In genomic region chr3:15375461-15376000, GRCh38 we compare ENCODE assay signal across 17 cellular contexts. TPM values are rescaled to one million over a fixed set of nuclear protein-coding genes. Genes with fewer than 3 reads are reported as not detected.
DNase-seq lines count a peak whose midpoint lies in the region; ATAC-seq and TF ChIP-seq lines count a peak whose summit lies in the region.
"Had no signal": no experiment of that assay in that cellular context is flagged by ENCODE, and none has a peak within 500 bp of the region (broad histone marks: within the 10 kb centered on the region; RNA-seq: fewer than 3 reads in every experiment).

No MANE protein-coding gene starts in this region.

- TF ChIP-seq CTCF in CD4-positive, alpha-beta T cell (IDR thresholded peaks at IDR 0.05), result no peak

- H3K23ac ChIP-seq in neuronal stem cell (ENCODE audit: low read depth, low read length, poor library complexity), result no peak overlapping the region

- no peak overlapping the region for H2AK5ac ChIP-seq in neuronal stem cell (ENCODE audit: low read depth, low read length)

- CTCF ChIA-PET in activated CD4-positive, alpha-beta memory T cell treated with anti-CD3 and anti-CD28 coated beads for 36 hours (lab: Charles Lee), result interaction anchor here (0.8 kb wide), 1 partner anchor 108 kb away, joined by 3 read pairs; no protein-coding TSS in a partner anchor
- CTCF ChIA-PET in activated CD4-positive, alpha-beta memory T cell treated with anti-CD3 and anti-CD28 coated beads, Interleukin-2, amount 10 ng/mL, durations not matched to agents 7 days and 5 days (lab: Charles Lee), result interaction anchor here (0.8 to 7.3 kb wide), 4 partner anchors 30 to 168 kb away, joined by 3 to 111 read pairs (median 3); no protein-coding TSS in a partner anchor
- CTCF ChIA-PET in CD4-positive, alpha-beta T cell (lab: Charles Lee), result no interaction called here

- no peak overlapping the region for H2BK12ac ChIP-seq in neuronal stem cell (ENCODE audit: low read length)

- peaks cover 18% of the 10 kb centered on the region for H3K4me1 Mint-ChIP-seq in activated CD4-positive, alpha-beta memory T cell treated with anti-CD3 and anti-CD28 coated beads for 36 hours (ENCODE audit: low read depth)
- H3K4me1 Mint-ChIP-seq in activated CD4-positive, alpha-beta memory T cell treated with anti-CD3 and anti-CD28 coated beads, Interleukin-2, amount 10 ng/mL, durations not matched to agents 7 days and 5 days, result peaks cover 8% of the 10 kb centered on the region
- peaks cover 10% of the 10 kb centered on the region for H3K4me1 Mint-ChIP-seq in CD4-positive, alpha-beta T cell (ENCODE audit: low read depth)
- peaks cover 26% of the 10 kb centered on the region for H3K4me1 Mint-ChIP-seq in activated T-helper 1 cell treated with anti-CD3 and anti-CD28 coated beads, Interleukin-12 subunit alpha, Interleukin-12 subunit beta, Interleukin-2, Interleukin-4 antibody, amounts not matched to agents 30 ng/mL and 10 ng/mL and 1 ng/mL, durations not matched to agents 14 hours and 24 hours and 36 hours (ENCODE audit: low read depth)

- peak overlapping the region; percentile 50 for H3K9ac ChIP-seq in neuronal stem cell (ENCODE audit: low read depth, low read length, poor library complexity)

- no peak for ATAC-seq in CD4-positive, alpha-beta T cell (ENCODE audit: poor library complexity)
- no peak for ATAC-seq in GM21390 (IDR thresholded peaks at IDR 0.05; ENCODE audit: unreplicated experiment)

- H4K8ac ChIP-seq in neuronal stem cell (ENCODE audit: low read depth, low read length), result no peak overlapping the region

- no peak overlapping the region for H3K27ac ChIP-seq in CD4-positive, alpha-beta T cell (ENCODE audit: low read depth, low read length)
- H3K27ac ChIP-seq in neuronal stem cell (replicated peaks; ENCODE audit: low read length), result no peak overlapping the region
- H3K27ac ChIP-seq: C4-2B, Peyer's patch had no signal

- no peak overlapping the region for H3K4me2 ChIP-seq in neuronal stem cell (ENCODE audit: insufficient read depth, low read length, poor library complexity, severe bottlenecking)

- H3K27me3 Mint-ChIP-seq in activated CD4-positive, alpha-beta memory T cell treated with anti-CD3 and anti-CD28 coated beads for 36 hours, result no peaks in the 10 kb centered on the region
- H3K27me3 Mint-ChIP-seq in activated CD4-positive, alpha-beta memory T cell treated with anti-CD3 and anti-CD28 coated beads, Interleukin-2, amount 10 ng/mL, durations not matched to agents 7 days and 5 days, result no peaks in the 10 kb centered on the region
- no peaks in the 10 kb centered on the region for H3K27me3 Mint-ChIP-seq in CD4-positive, alpha-beta T cell
- no peaks in the 10 kb centered on the region for H3K27me3 Mint-ChIP-seq in activated T-helper 1 cell treated with anti-CD3 and anti-CD28 coated beads, Interleukin-12 subunit alpha, Interleukin-12 subunit beta, Interleukin-2, Interleukin-4 antibody, amounts not matched to agents 30 ng/mL and 10 ng/mL and 1 ng/mL, durations not matched to agents 14 hours and 24 hours and 36 hours (ENCODE audit: insufficient read depth)

- no CpG with 5 or more reads among the region's 22 CpGs for WGBS in neuronal stem cell (ENCODE audit: extremely low coverage in 2 of 2, insufficient read length in 2 of 2, insufficient replicate concordance in 1 of 2), 2 donors

- no peaks in the 10 kb centered on the region for H3K36me3 ChIP-seq in neuronal stem cell (replicated peaks in 1 of 2; ENCODE audit: control insufficient read depth in 2 of 2, insufficient read depth in 2 of 2, low read length in 2 of 2)
- H3K36me3 ChIP-seq: Peyer's patch had no signal

- peak overlapping the region; percentile 16 for H3K27ac Mint-ChIP-seq in activated CD4-positive, alpha-beta memory T cell treated with anti-CD3 and anti-CD28 coated beads for 36 hours
- H3K27ac Mint-ChIP-seq in activated CD4-positive, alpha-beta memory T cell treated with anti-CD3 and anti-CD28 coated beads, Interleukin-2, amount 10 ng/mL, durations not matched to agents 7 days and 5 days, result no peak overlapping the region
- peak overlapping the region; percentile 32 for H3K27ac Mint-ChIP-seq in CD4-positive, alpha-beta T cell
- H3K27ac Mint-ChIP-seq in activated T-helper 1 cell treated with anti-CD3 and anti-CD28 coated beads, Interleukin-12 subunit alpha, Interleukin-12 subunit beta, Interleukin-2, Interleukin-4 antibody, amounts not matched to agents 30 ng/mL and 10 ng/mL and 1 ng/mL, durations not matched to agents 14 hours and 24 hours and 36 hours, result peak overlapping the region; percentile 45

- H2BK5ac ChIP-seq in neuronal stem cell (ENCODE audit: low read length), result no peak overlapping the region

- H3K4ac ChIP-seq in neuronal stem cell (ENCODE audit: low read length), result no peak overlapping the region

- peaks cover 0 to 2% of the 10 kb centered on the region in 2 donors for H3K4me1 ChIP-seq in neuronal stem cell (ENCODE audit: control insufficient read depth in 2 of 2, insufficient read depth in 1 of 2, low read depth in 1 of 2, low read length in 2 of 2)
- H3K4me1 ChIP-seq: Peyer's patch had no signal

- no peak overlapping the region for H2BK120ac ChIP-seq in neuronal stem cell (ENCODE audit: low read depth, low read length)

- intact Hi-C loops in activated CD4-positive, alpha-beta memory T cell treated with anti-CD3 and anti-CD28 coated beads for 36 hours (cut with micrococcal nuclease), result no loop called here
- intact Hi-C loops in CD4-positive, alpha-beta T cell (cut with DNase I, micrococcal nuclease), result no loop called here
- intact Hi-C loops in activated T-helper 1 cell treated with anti-CD3 and anti-CD28 coated beads, Interleukin-12 subunit alpha, Interleukin-12 subunit beta, Interleukin-2, Interleukin-4 antibody, amounts not matched to agents 30 ng/mL and 10 ng/mL and 1 ng/mL, durations not matched to agents 14 hours and 24 hours and 36 hours (cut with micrococcal nuclease), result loop anchor here (5.0 kb wide), 1 partner anchor 182 kb away; no protein-coding TSS in a partner anchor

- H4K91ac ChIP-seq in neuronal stem cell (ENCODE audit: low read depth, low read length, poor library complexity), result no peak overlapping the region

- no peak for DNase-seq in activated CD4-positive, alpha-beta memory T cell treated with anti-CD3 and anti-CD28 coated beads for 36 hours
- no peak for DNase-seq in activated CD4-positive, alpha-beta memory T cell treated with anti-CD3 and anti-CD28 coated beads, Interleukin-2, amount 10 ng/mL, durations not matched to agents 7 days and 5 days
- DNase-seq in CD4-positive, alpha-beta T cell, result no peak
- DNase-seq in activated T-helper 1 cell treated with anti-CD3 and anti-CD28 coated beads, Interleukin-12 subunit alpha, Interleukin-12 subunit beta, Interleukin-2, Interleukin-4 antibody, amounts not matched to agents 30 ng/mL and 10 ng/mL and 1 ng/mL, durations not matched to agents 14 hours and 24 hours and 36 hours (ENCODE audit: low spot score), result no peak
- DNase-seq in neuronal stem cell (ENCODE audit: low spot score), result no peak
- DNase-seq in stimulated activated CD4-positive, alpha-beta T cell treated with anti-CD3 and anti-CD28 coated beads, Interleukin-15, amount 100 ng/mL, for 24 hours, result no peak
- no peak for DNase-seq in stimulated activated CD8-positive, alpha-beta memory T cell treated with anti-CD3 and anti-CD28 coated beads, Interleukin-4, amount 100 ng/mL, for 48 hours
- DNase-seq: Caco-2, KG1, NCI-H1048, NCI-H146, NCI-H2081 treated with DMSO at 0.1 percent for 48 hours, NCI-H524, Right ventricle myocardium superior had no signal

- POLR2A ChIA-PET in activated CD4-positive, alpha-beta memory T cell treated with anti-CD3 and anti-CD28 coated beads for 36 hours (lab: Charles Lee), result no interaction called here
- POLR2A ChIA-PET in activated CD4-positive, alpha-beta memory T cell treated with anti-CD3 and anti-CD28 coated beads, Interleukin-2, amount 10 ng/mL, durations not matched to agents 7 days and 5 days (lab: Charles Lee), result no interaction called here
- POLR2A ChIA-PET in CD4-positive, alpha-beta T cell (lab: Charles Lee), result no interaction called here

- H3K79me1 ChIP-seq in neuronal stem cell (ENCODE audit: low read depth, low read length), result no peaks in the 10 kb centered on the region

- no peak overlapping the region for H2BK15ac ChIP-seq in neuronal stem cell (ENCODE audit: low read length)

- peak overlapping the region; percentile 10 for H3K4me3 Mint-ChIP-seq in activated CD4-positive, alpha-beta memory T cell treated with anti-CD3 and anti-CD28 coated beads for 36 hours
- H3K4me3 Mint-ChIP-seq in activated CD4-positive, alpha-beta memory T cell treated with anti-CD3 and anti-CD28 coated beads, Interleukin-2, amount 10 ng/mL, durations not matched to agents 7 days and 5 days, result no peak overlapping the region
- no peak overlapping the region for H3K4me3 Mint-ChIP-seq in CD4-positive, alpha-beta T cell
- no peak overlapping the region for H3K4me3 Mint-ChIP-seq in activated T-helper 1 cell treated with anti-CD3 and anti-CD28 coated beads, Interleukin-12 subunit alpha, Interleukin-12 subunit beta, Interleukin-2, Interleukin-4 antibody, amounts not matched to agents 30 ng/mL and 10 ng/mL and 1 ng/mL, durations not matched to agents 14 hours and 24 hours and 36 hours

- no peak overlapping the region for H3K4me3 ChIP-seq in neuronal stem cell (ENCODE audit: low read length in 2 of 2)
- H3K4me3 ChIP-seq: Peyer's patch had no signal

- H3K9me3 Mint-ChIP-seq in activated CD4-positive, alpha-beta memory T cell treated with anti-CD3 and anti-CD28 coated beads for 36 hours, result no peaks in the 10 kb centered on the region
- no peaks in the 10 kb centered on the region for H3K9me3 Mint-ChIP-seq in activated CD4-positive, alpha-beta memory T cell treated with anti-CD3 and anti-CD28 coated beads, Interleukin-2, amount 10 ng/mL, durations not matched to agents 7 days and 5 days
- H3K9me3 Mint-ChIP-seq in CD4-positive, alpha-beta T cell, result no peaks in the 10 kb centered on the region
- H3K9me3 Mint-ChIP-seq in activated T-helper 1 cell treated with anti-CD3 and anti-CD28 coated beads, Interleukin-12 subunit alpha, Interleukin-12 subunit beta, Interleukin-2, Interleukin-4 antibody, amounts not matched to agents 30 ng/mL and 10 ng/mL and 1 ng/mL, durations not matched to agents 14 hours and 24 hours and 36 hours, result no peaks in the 10 kb centered on the region

- no peak overlapping the region for H3K18ac ChIP-seq in neuronal stem cell (ENCODE audit: low read length)

- H3K36me3 Mint-ChIP-seq in activated CD4-positive, alpha-beta memory T cell treated with anti-CD3 and anti-CD28 coated beads for 36 hours, result no peaks in the 10 kb centered on the region
- no peaks in the 10 kb centered on the region for H3K36me3 Mint-ChIP-seq in activated CD4-positive, alpha-beta memory T cell treated with anti-CD3 and anti-CD28 coated beads, Interleukin-2, amount 10 ng/mL, durations not matched to agents 7 days and 5 days (ENCODE audit: low read depth)
- no peaks in the 10 kb centered on the region for H3K36me3 Mint-ChIP-seq in CD4-positive, alpha-beta T cell (ENCODE audit: low read depth)
- H3K36me3 Mint-ChIP-seq in activated T-helper 1 cell treated with anti-CD3 and anti-CD28 coated beads, Interleukin-12 subunit alpha, Interleukin-12 subunit beta, Interleukin-2, Interleukin-4 antibody, amounts not matched to agents 30 ng/mL and 10 ng/mL and 1 ng/mL, durations not matched to agents 14 hours and 24 hours and 36 hours (ENCODE audit: low read depth), result no peaks in the 10 kb centered on the region

- no peaks in the 10 kb centered on the region for H3K9me3 ChIP-seq in CD4-positive, alpha-beta T cell (ENCODE audit: control insufficient read depth, low read length)
- no peaks in the 10 kb centered on the region for H3K9me3 ChIP-seq in neuronal stem cell (replicated peaks in 1 of 2; ENCODE audit: control insufficient read depth in 2 of 2, insufficient read depth in 1 of 2, low read depth in 1 of 2, low read length in 2 of 2)
- H3K9me3 ChIP-seq: Caco-2, Peyer's patch had no signal

- H3K14ac ChIP-seq in neuronal stem cell (ENCODE audit: low read length), result no peak overlapping the region

- H3K27me3 ChIP-seq in CD4-positive, alpha-beta T cell (ENCODE audit: control insufficient read depth, insufficient read depth, low read length), result no peaks in the 10 kb centered on the region
- peaks cover 0 to 4% (median 0%) of the 10 kb centered on the region in 3 experiments for H3K27me3 ChIP-seq in neuronal stem cell (ENCODE audit: control insufficient read depth in 3 of 3, insufficient read depth in 3 of 3, low read depth in 1 of 3, low read length in 3 of 3)
- H3K27me3 ChIP-seq: Peyer's patch had no signal

- H2AFZ ChIP-seq in neuronal stem cell (ENCODE audit: low read length), result no peak overlapping the region

RNA-seq across cellular contexts. Expression of gene SH3BP5, which starts 43.1 kb away (rescaled TPM):
- total RNA-seq in activated CD4-positive, alpha-beta memory T cell treated with anti-CD3 and anti-CD28 coated beads for 36 hours, result 10 to 100 TPM; 33.6 to 37.5 TPM
- 10 to 100 TPM; 39.0 to 40.9 TPM for total RNA-seq in activated CD4-positive, alpha-beta memory T cell treated with anti-CD3 and anti-CD28 coated beads, Interleukin-2, amount 10 ng/mL, durations not matched to agents 7 days and 5 days
- 10 to 100 TPM; 16.8 to 17.7 TPM for total RNA-seq in CD4-positive, alpha-beta T cell
- total RNA-seq in activated T-helper 1 cell treated with anti-CD3 and anti-CD28 coated beads, Interleukin-12 subunit alpha, Interleukin-12 subunit beta, Interleukin-2, Interleukin-4 antibody, amounts not matched to agents 30 ng/mL and 10 ng/mL and 1 ng/mL, durations not matched to agents 14 hours and 24 hours and 36 hours, result 28.0 and 30.3 TPM in 2 replicates
- polyA plus RNA-seq in neuronal stem cell (2013, experiment 1 of 2), result 6.1 TPM
- 6.0 TPM for polyA plus RNA-seq in neuronal stem cell (2013, experiment 2 of 2)

RNA-seq across cellular contexts. Expression of gene METTL6, which starts 51.8 kb away (rescaled TPM):
- total RNA-seq in activated CD4-positive, alpha-beta memory T cell treated with anti-CD3 and anti-CD28 coated beads for 36 hours, result 10 to 100 TPM; 17.3 to 17.8 TPM
- 10 to 100 TPM; 16.1 TPM for total RNA-seq in activated CD4-positive, alpha-beta memory T cell treated with anti-CD3 and anti-CD28 coated beads, Interleukin-2, amount 10 ng/mL, durations not matched to agents 7 days and 5 days
- total RNA-seq in CD4-positive, alpha-beta T cell, result 1 to 10 TPM; 4.7 to 5.7 TPM
- total RNA-seq in activated T-helper 1 cell treated with anti-CD3 and anti-CD28 coated beads, Interleukin-12 subunit alpha, Interleukin-12 subunit beta, Interleukin-2, Interleukin-4 antibody, amounts not matched to agents 30 ng/mL and 10 ng/mL and 1 ng/mL, durations not matched to agents 14 hours and 24 hours and 36 hours, result 15.0 and 15.8 TPM in 2 replicates
- polyA plus RNA-seq in neuronal stem cell (2013, experiment 1 of 2), result 15.7 TPM
- polyA plus RNA-seq in neuronal stem cell (2013, experiment 2 of 2), result 15.9 TPM

RNA-seq across cellular contexts. Expression of gene EAF1, which starts 51.9 kb away (rescaled TPM):
- 10 to 100 TPM; 23.4 to 23.6 TPM for total RNA-seq in activated CD4-positive, alpha-beta memory T cell treated with anti-CD3 and anti-CD28 coated beads for 36 hours
- total RNA-seq in activated CD4-positive, alpha-beta memory T cell treated with anti-CD3 and anti-CD28 coated beads, Interleukin-2, amount 10 ng/mL, durations not matched to agents 7 days and 5 days, result 10 to 100 TPM; 31.0 to 33.0 TPM
- total RNA-seq in CD4-positive, alpha-beta T cell, result 10 to 100 TPM; 31.7 to 34.9 TPM
- total RNA-seq in activated T-helper 1 cell treated with anti-CD3 and anti-CD28 coated beads, Interleukin-12 subunit alpha, Interleukin-12 subunit beta, Interleukin-2, Interleukin-4 antibody, amounts not matched to agents 30 ng/mL and 10 ng/mL and 1 ng/mL, durations not matched to agents 14 hours and 24 hours and 36 hours, result 27.3 and 27.8 TPM in 2 replicates
- polyA plus RNA-seq in neuronal stem cell (2013, experiment 1 of 2), result 18.8 TPM
- polyA plus RNA-seq in neuronal stem cell (2013, experiment 2 of 2), result 17.9 TPM
